Comparison of ENCODE assay signal across 29 cellular contexts in the genomic region with DNA sequence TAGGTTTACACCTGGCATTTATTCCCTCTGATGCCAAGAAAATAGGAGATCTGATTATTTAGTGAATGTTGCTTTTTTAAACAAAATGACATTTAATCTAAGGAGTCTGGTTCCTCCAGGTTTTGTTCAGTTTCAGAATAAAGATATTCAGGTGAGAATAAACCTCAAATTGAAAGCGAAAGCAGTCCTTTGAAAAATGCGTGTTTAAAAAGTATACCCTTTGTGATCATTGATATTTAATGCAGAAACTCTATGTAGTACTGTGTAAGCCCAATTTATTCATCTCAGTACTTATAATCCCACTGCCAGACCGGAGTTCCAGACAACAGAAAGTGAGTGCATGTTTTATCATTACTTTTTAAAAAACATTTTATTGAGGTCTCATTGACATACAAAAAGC.
DNase-seq lines count a peak whose midpoint lies in the region; ATAC-seq and TF ChIP-seq lines count a peak whose summit lies in the region.
"Had no signal": no experiment of that assay in that cellular context is flagged by ENCODE, and none has a peak within 500 bp of the region (broad histone marks: within the 10 kb centered on the region; RNA-seq: fewer than 3 reads in every experiment).

No MANE protein-coding gene starts in this region.

- no peaks in the 10 kb centered on the region for H4K20me1 ChIP-seq in PC-3 (ENCODE audit: low read length)

- no peaks in the 10 kb centered on the region for H3K4me1 ChIP-seq in PC-3 (ENCODE audit: insufficient read depth, low read length)
- H3K4me1 ChIP-seq: breast epithelium, colonic mucosa, esophagus muscularis mucosa, left ventricle myocardium inferior, vagina had no signal

- H3K27me3 ChIP-seq in PC-3 (ENCODE audit: low read length) = no peaks in the 10 kb centered on the region
- H3K27me3 ChIP-seq: breast epithelium, colonic mucosa, esophagus muscularis mucosa, ovary, vagina had no signal

- H3K4me3 Mint-ChIP-seq in Calu3 (ENCODE audit: low read depth, unreplicated experiment) = peak overlapping the region; percentile 57
- H3K4me3 Mint-ChIP-seq in effector memory CD8-positive, alpha-beta T cell = peak overlapping the region; percentile 46 to 65
- H3K4me3 Mint-ChIP-seq in natural killer cell treated with Interleukin-12 subunit alpha and Interleukin-12 subunit beta and Interleukin-15 and Interleukin-18, amount 100 ng/mL, for 72 hours = no peak overlapping the region
- H3K4me3 Mint-ChIP-seq: endodermal cell; nephron; stimulated activated naive B cell treated with anti-CD40 and anti-IgM and Interleukin-4, amounts not matched to agents 10 μg/mL and 1 μg/mL and 100 μg/mL, for 72 hours had no signal

- H3K4me3 ChIP-seq in PC-3 (ENCODE audit: low read length) = 0 out of 2 replicates have a peak overlapping the region, but pooled peaks have one; percentile 3
- H3K4me3 ChIP-seq: breast epithelium, colonic mucosa, esophagus muscularis mucosa, left ventricle myocardium inferior, ovary, thoracic aorta, vagina had no signal

- H3K27me3 Mint-ChIP-seq in Calu3 (ENCODE audit: unreplicated experiment) = no peaks in the 10 kb centered on the region
- H3K27me3 Mint-ChIP-seq in effector memory CD8-positive, alpha-beta T cell = no peaks in the 10 kb centered on the region
- H3K27me3 Mint-ChIP-seq in natural killer cell treated with Interleukin-12 subunit alpha and Interleukin-12 subunit beta and Interleukin-15 and Interleukin-18, amount 100 ng/mL, for 72 hours = no peaks in the 10 kb centered on the region
- H3K27me3 Mint-ChIP-seq: stimulated activated naive B cell treated with anti-CD40 and anti-IgM and Interleukin-4, amounts not matched to agents 10 μg/mL and 1 μg/mL and 100 μg/mL, for 72 hours had no signal

- H3K4me1 Mint-ChIP-seq in Calu3 (ENCODE audit: low read depth, unreplicated experiment) = peaks cover 13% of the 10 kb centered on the region
- H3K4me1 Mint-ChIP-seq in effector memory CD8-positive, alpha-beta T cell (ENCODE audit: low read depth in 2 of 2) = peaks cover 0 to 5% of the 10 kb centered on the region in 2 donors
- H3K4me1 Mint-ChIP-seq in natural killer cell treated with Interleukin-12 subunit alpha and Interleukin-12 subunit beta and Interleukin-15 and Interleukin-18, amount 100 ng/mL, for 72 hours (ENCODE audit: low read depth in 2 of 2) = no peaks in the 10 kb centered on the region
- H3K4me1 Mint-ChIP-seq: endodermal cell; nephron; stimulated activated naive B cell treated with anti-CD40 and anti-IgM and Interleukin-4, amounts not matched to agents 10 μg/mL and 1 μg/mL and 100 μg/mL, for 72 hours had no signal

- no peak overlapping the region for H3K4me2 ChIP-seq in PC-3 (ENCODE audit: low read length)
- H3K4me2 ChIP-seq: SK-N-SH had no signal

- CTCF ChIA-PET in Calu3 (lab: Charles Lee) (interaction anchor here (1.1 kb wide), 1 partner anchor 52 kb away, joined by 4 read pairs; no protein-coding TSS in a partner anchor), PC-3 (lab: Charles Lee) (no interaction called here)

- H3K36me3 ChIP-seq in PC-3 (ENCODE audit: low read depth, low read length) = no peaks in the 10 kb centered on the region
- H3K36me3 ChIP-seq: breast epithelium, colonic mucosa, esophagus muscularis mucosa, left ventricle myocardium inferior, ovary, thoracic aorta, vagina had no signal

- no peak for ATAC-seq in PC-3
- ATAC-seq in effector memory CD8-positive, alpha-beta T cell (replicated peaks) = no peak
- ATAC-seq in natural killer cell treated with Interleukin-12 subunit alpha and Interleukin-12 subunit beta and Interleukin-15 and Interleukin-18, amount 100 ng/mL, for 72 hours = no peak
- ATAC-seq: stimulated activated naive B cell treated with anti-CD40 and anti-IgM and Interleukin-4, amounts not matched to agents 10 μg/mL and 1 μg/mL and 100 μg/mL, for 72 hours had no signal

- H3K79me2 ChIP-seq in PC-3 (ENCODE audit: low read length) = no peaks in the 10 kb centered on the region

- no peaks in the 10 kb centered on the region for H3K9me3 ChIP-seq in PC-3 (ENCODE audit: low read length)
- H3K9me3 ChIP-seq: breast epithelium, colonic mucosa, esophagus muscularis mucosa, ovary, SK-N-SH, thoracic aorta, vagina had no signal

- no peaks in the 10 kb centered on the region for H3K9me3 Mint-ChIP-seq in Calu3 (ENCODE audit: low read depth, unreplicated experiment)
- H3K9me3 Mint-ChIP-seq in effector memory CD8-positive, alpha-beta T cell = peaks cover 0 to 1% of the 10 kb centered on the region in 2 donors
- H3K9me3 Mint-ChIP-seq in natural killer cell treated with Interleukin-12 subunit alpha and Interleukin-12 subunit beta and Interleukin-15 and Interleukin-18, amount 100 ng/mL, for 72 hours = peaks cover under 1% of the 10 kb centered on the region
- H3K9me3 Mint-ChIP-seq: stimulated activated naive B cell treated with anti-CD40 and anti-IgM and Interleukin-4, amounts not matched to agents 10 μg/mL and 1 μg/mL and 100 μg/mL, for 72 hours had no signal

- no peak overlapping the region for H3K9ac ChIP-seq in PC-3 (ENCODE audit: low read length)
- H3K9ac ChIP-seq: SK-N-SH had no signal

- no peaks in the 10 kb centered on the region for H3K9me2 ChIP-seq in PC-3 (replicated peaks; ENCODE audit: low read length)
- H3K9me2 ChIP-seq: SK-N-SH had no signal

- H3K27ac ChIP-seq in PC-3 (ENCODE audit: low read length) = no peak overlapping the region
- H3K27ac ChIP-seq: breast epithelium, colonic mucosa, esophagus muscularis mucosa, left ventricle myocardium inferior, ovary, thoracic aorta, vagina had no signal

- DNase-seq in ACHN (peak; percentile 12), Calu3 (no peak), PC-3 (no peak), kidney tubule cell (ENCODE audit: low spot score) (no peak), NCI-H1417 treated with DMSO at 0.1 percent for 48 hours (lab: John Stamatoyannopoulos, UW) (no peak)
- DNase-seq in effector memory CD8-positive, alpha-beta T cell = no peak
- DNase-seq in natural killer cell treated with Interleukin-12 subunit alpha and Interleukin-12 subunit beta and Interleukin-15 and Interleukin-18, amount 100 ng/mL, for 72 hours (ENCODE audit: low spot score) = no peak
- DNase-seq: activated CD4-positive, alpha-beta T cell treated with anti-CD3 and anti-CD28 coated beads for 48 hours; amniotic stem cell; colonic mucosa; endodermal cell; foreskin melanocyte; KBM-7; left ventricle myocardium inferior; midbrain; MV-4-11; NCI-H1694 treated with DMSO at 0.1 percent for 48 hours; NCI-H2171 treated with DMSO at 0.1 percent for 48 hours; NCI-H524 treated with DMSO at 0.1 percent for 48 hours; ovary; retina; SK-N-SH; stimulated activated CD4-positive, alpha-beta T cell treated with anti-CD3 and anti-CD28 coated beads, Interleukin-4, amount 100 ng/mL, for 1 hour; stimulated activated naive B cell treated with anti-CD40 and anti-IgM and Interleukin-4, amounts not matched to agents 10 μg/mL and 1 μg/mL and 100 μg/mL, for 72 hours had no signal

- peak overlapping the region; percentile 58 for H3K27ac Mint-ChIP-seq in Calu3 (ENCODE audit: unreplicated experiment)
- H3K27ac Mint-ChIP-seq in effector memory CD8-positive, alpha-beta T cell = peak overlapping the region in 1 of 2 donors; percentile 90
- no peak overlapping the region for H3K27ac Mint-ChIP-seq in natural killer cell treated with Interleukin-12 subunit alpha and Interleukin-12 subunit beta and Interleukin-15 and Interleukin-18, amount 100 ng/mL, for 72 hours
- H3K27ac Mint-ChIP-seq: endodermal cell; nephron; stimulated activated naive B cell treated with anti-CD40 and anti-IgM and Interleukin-4, amounts not matched to agents 10 μg/mL and 1 μg/mL and 100 μg/mL, for 72 hours had no signal

- intact Hi-C loops in Calu3 (cut with micrococcal nuclease; ENCODE audit: unreplicated experiment) (no loop called here), PC-3 (cut with micrococcal nuclease) (no loop called here)

- TF ChIP-seq CTCF in Calu3 (IDR thresholded peaks at IDR 0.05; ENCODE audit: unreplicated experiment) (no peak), PC-3 (conservative IDR thresholded peaks at IDR 0.05; ENCODE audit: low read depth, low read length) (no peak)

- H2AFZ ChIP-seq in PC-3 (ENCODE audit: low read length) = no peak overlapping the region

- H3K36me3 Mint-ChIP-seq in Calu3 (ENCODE audit: insufficient read depth, unreplicated experiment) = no peaks in the 10 kb centered on the region
- H3K36me3 Mint-ChIP-seq in effector memory CD8-positive, alpha-beta T cell (ENCODE audit: insufficient read depth) = no peaks in the 10 kb centered on the region
- no peaks in the 10 kb centered on the region for H3K36me3 Mint-ChIP-seq in natural killer cell treated with Interleukin-12 subunit alpha and Interleukin-12 subunit beta and Interleukin-15 and Interleukin-18, amount 100 ng/mL, for 72 hours
- H3K36me3 Mint-ChIP-seq: stimulated activated naive B cell treated with anti-CD40 and anti-IgM and Interleukin-4, amounts not matched to agents 10 μg/mL and 1 μg/mL and 100 μg/mL, for 72 hours had no signal

- BruUV-seq in Calu3 (replicated peaks; lab: Mats Ljungman, UMichigan) (no TSS peak), PC-3 (replicated peaks; lab: Mats Ljungman, UMichigan) (no TSS peak)

- POLR2A ChIA-PET in PC-3 (lab: Charles Lee; ENCODE audit: unreplicated experiment) = no interaction called here

- in situ Hi-C loops in ACHN (cut with HindIII; ENCODE audit: low pct_ligation_motif_present, low pct_unique_long_range_greater_than_20kb, low sequenced_read_pairs) = no loop called here

- H3F3A ChIP-seq in PC-3 (ENCODE audit: low read length, unreplicated experiment) = no peaks in the 10 kb centered on the region
